ENCODE assay signal across 1 cellular context in the genomic region with DNA sequence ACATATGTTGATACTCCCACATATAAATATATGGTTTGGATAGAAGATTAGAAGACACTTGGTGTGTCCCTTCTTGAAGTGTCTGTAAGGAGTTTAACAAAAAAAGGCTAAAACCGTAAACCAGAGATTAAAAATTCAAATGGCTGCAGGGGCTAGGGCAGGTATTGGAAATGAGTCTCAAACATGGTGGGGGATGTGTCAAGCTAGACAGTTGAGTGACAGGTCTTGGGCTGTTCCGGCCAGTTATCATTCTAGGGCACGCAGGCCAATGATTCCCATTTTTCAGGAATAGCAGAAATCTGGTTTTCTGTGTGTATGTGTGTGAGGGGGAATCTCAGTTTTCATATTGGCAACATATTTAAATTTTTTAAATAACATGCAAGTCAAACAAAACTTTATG.
TF ChIP-seq lines count a peak whose summit lies in the region.

No MANE protein-coding gene starts in this region.

TF ChIP-seq in K562, 482 proteins besides CTCF, POLR2A, EP300 and RAD21 (continued from another document and continues in another):
- TF ChIP-seq, protein P1, sequence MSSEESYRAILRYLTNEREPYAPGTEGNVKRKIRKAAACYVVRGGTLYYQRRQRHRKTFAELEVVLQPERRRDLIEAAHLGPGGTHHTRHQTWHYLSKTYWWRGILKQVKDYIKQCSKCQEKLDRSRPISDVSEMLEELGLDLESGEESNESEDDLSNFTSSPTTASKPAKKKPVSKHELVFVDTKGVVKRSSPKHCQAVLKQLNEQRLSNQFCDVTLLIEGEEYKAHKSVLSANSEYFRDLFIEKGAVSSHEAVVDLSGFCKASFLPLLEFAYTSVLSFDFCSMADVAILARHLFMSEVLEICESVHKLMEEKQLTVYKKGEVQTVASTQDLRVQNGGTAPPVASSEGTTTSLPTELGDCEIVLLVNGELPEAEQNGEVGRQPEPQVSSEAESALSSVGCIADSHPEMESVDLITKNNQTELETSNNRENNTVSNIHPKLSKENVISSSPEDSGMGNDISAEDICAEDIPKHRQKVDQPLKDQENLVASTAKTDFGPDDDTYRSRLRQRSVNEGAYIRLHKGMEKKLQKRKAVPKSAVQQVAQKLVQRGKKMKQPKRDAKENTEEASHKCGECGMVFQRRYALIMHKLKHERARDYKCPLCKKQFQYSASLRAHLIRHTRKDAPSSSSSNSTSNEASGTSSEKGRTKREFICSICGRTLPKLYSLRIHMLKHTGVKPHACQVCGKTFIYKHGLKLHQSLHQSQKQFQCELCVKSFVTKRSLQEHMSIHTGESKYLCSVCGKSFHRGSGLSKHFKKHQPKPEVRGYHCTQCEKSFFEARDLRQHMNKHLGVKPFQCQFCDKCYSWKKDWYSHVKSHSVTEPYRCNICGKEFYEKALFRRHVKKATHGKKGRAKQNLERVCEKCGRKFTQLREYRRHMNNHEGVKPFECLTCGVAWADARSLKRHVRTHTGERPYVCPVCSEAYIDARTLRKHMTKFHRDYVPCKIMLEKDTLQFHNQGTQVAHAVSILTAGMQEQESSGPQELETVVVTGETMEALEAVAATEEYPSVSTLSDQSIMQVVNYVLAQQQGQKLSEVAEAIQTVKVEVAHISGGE (CRISPR knock-in tag; IDR thresholded peaks at IDR 0.05), result no peak
- TF ChIP-seq CREBBP (IDR thresholded peaks at IDR 0.05; ENCODE audit: low read depth, low read length) (no peak), GATAD2B (IDR thresholded peaks at IDR 0.05; ENCODE audit: borderline replicate concordance) (no peak), YY1 (IDR thresholded peaks at IDR 0.05; ENCODE audit: borderline replicate concordance in 1 of 3, control insufficient read depth in 1 of 3, extremely low read depth in 1 of 3, insufficient read depth in 3 of 3, insufficient read length in 1 of 3, insufficient replicate concordance in 2 of 3, low read depth in 1 of 3, low read length in 2 of 3) (no peak), KLF6 (CRISPR knock-in tag; IDR thresholded peaks at IDR 0.05; ENCODE audit: borderline replicate concordance) (no peak), ELF2 (CRISPR knock-in tag; IDR thresholded peaks at IDR 0.05) (no peak), SP1 (CRISPR knock-in tag; IDR thresholded peaks at IDR 0.05) (no peak), ZNF124 (CRISPR knock-in tag; IDR thresholded peaks at IDR 0.05) (no peak), KAT2B (IDR thresholded peaks at IDR 0.05; ENCODE audit: low read depth, low read length) (no peak), ZNF584 (CRISPR knock-in tag; IDR thresholded peaks at IDR 0.05; ENCODE audit: low read depth) (no peak), ZFP1 (CRISPR knock-in tag; IDR thresholded peaks at IDR 0.05) (no peak), MIER1 (IDR thresholded peaks at IDR 0.05; ENCODE audit: low read depth) (no peak), ZNF408 (CRISPR knock-in tag; IDR thresholded peaks at IDR 0.05; ENCODE audit: low read depth) (no peak), SRSF9 (IDR thresholded peaks at IDR 0.05; ENCODE audit: borderline replicate concordance, low read depth, low read length) (no peak), ZNF134 (CRISPR knock-in tag; conservative IDR thresholded peaks at IDR 0.05) (no peak), ZNF3 (CRISPR knock-in tag; IDR thresholded peaks at IDR 0.05) (no peak), ZEB2 (IDR thresholded peaks at IDR 0.05) (no peak), MTA1 (IDR thresholded peaks at IDR 0.05; ENCODE audit: borderline replicate concordance) (no peak), CBFB (CRISPR knock-in tag; IDR thresholded peaks at IDR 0.05) (no peak), RAD51 (IDR thresholded peaks at IDR 0.05; ENCODE audit: borderline replicate concordance, low read depth) (no peak), PTRF (tag; IDR thresholded peaks at IDR 0.05) (peak; percentile 53; the same call in 1 of the 2 replicates), SLC30A9 (CRISPR knock-in tag; IDR thresholded peaks at IDR 0.05) (no peak), ZNF561 (CRISPR knock-in tag; conservative IDR thresholded peaks at IDR 0.05) (no peak), HIVEP1 (CRISPR knock-in tag; IDR thresholded peaks at IDR 0.05) (no peak), SMARCB1 (IDR thresholded peaks at IDR 0.05; ENCODE audit: insufficient read length, low read depth) (no peak), CTBP1 (IDR thresholded peaks at IDR 0.05; ENCODE audit: borderline replicate concordance) (no peak), GATA2 (CRISPR knock-in tag; IDR thresholded peaks at IDR 0.05) (no peak), HDAC3 (IDR thresholded peaks at IDR 0.05; ENCODE audit: borderline replicate concordance, partially characterized antibody) (no peak), SRSF3 (IDR thresholded peaks at IDR 0.05; ENCODE audit: insufficient read depth, low read length) (no peak), SNRNP70 (optimal IDR thresholded peaks at IDR 0.05; ENCODE audit: low read depth, low read length) (no peak), IFI16 (CRISPR knock-in tag; IDR thresholded peaks at IDR 0.05) (no peak), RHOXF2B (CRISPR knock-in tag; conservative IDR thresholded peaks at IDR 0.05) (no peak), ERF (CRISPR knock-in tag; IDR thresholded peaks at IDR 0.05) (no peak), ZNF146 (CRISPR knock-in tag; IDR thresholded peaks at IDR 0.05; ENCODE audit: unreplicated experiment) (no peak)
- TF ChIP-seq, protein P2, sequence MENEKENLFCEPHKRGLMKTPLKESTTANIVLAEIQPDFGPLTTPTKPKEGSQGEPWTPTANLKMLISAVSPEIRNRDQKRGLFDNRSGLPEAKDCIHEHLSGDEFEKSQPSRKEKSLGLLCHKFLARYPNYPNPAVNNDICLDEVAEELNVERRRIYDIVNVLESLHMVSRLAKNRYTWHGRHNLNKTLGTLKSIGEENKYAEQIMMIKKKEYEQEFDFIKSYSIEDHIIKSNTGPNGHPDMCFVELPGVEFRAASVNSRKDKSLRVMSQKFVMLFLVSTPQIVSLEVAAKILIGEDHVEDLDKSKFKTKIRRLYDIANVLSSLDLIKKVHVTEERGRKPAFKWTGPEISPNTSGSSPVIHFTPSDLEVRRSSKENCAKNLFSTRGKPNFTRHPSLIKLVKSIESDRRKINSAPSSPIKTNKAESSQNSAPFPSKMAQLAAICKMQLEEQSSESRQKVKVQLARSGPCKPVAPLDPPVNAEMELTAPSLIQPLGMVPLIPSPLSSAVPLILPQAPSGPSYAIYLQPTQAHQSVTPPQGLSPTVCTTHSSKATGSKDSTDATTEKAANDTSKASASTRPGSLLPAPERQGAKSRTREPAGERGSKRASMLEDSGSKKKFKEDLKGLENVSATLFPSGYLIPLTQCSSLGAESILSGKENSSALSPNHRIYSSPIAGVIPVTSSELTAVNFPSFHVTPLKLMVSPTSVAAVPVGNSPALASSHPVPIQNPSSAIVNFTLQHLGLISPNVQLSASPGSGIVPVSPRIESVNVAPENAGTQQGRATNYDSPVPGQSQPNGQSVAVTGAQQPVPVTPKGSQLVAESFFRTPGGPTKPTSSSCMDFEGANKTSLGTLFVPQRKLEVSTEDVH (IDR thresholded peaks at IDR 0.05; ENCODE audit: low read depth, partially characterized antibody), result no peak
- TF ChIP-seq, protein P3, sequence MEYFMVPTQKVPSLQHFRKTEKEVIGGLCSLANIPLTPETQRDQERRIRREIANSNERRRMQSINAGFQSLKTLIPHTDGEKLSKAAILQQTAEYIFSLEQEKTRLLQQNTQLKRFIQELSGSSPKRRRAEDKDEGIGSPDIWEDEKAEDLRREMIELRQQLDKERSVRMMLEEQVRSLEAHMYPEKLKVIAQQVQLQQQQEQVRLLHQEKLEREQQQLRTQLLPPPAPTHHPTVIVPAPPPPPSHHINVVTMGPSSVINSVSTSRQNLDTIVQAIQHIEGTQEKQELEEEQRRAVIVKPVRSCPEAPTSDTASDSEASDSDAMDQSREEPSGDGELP (CRISPR knock-in tag; IDR thresholded peaks at IDR 0.05; ENCODE audit: borderline replicate concordance), result no peak
- TF ChIP-seq, protein P4, sequence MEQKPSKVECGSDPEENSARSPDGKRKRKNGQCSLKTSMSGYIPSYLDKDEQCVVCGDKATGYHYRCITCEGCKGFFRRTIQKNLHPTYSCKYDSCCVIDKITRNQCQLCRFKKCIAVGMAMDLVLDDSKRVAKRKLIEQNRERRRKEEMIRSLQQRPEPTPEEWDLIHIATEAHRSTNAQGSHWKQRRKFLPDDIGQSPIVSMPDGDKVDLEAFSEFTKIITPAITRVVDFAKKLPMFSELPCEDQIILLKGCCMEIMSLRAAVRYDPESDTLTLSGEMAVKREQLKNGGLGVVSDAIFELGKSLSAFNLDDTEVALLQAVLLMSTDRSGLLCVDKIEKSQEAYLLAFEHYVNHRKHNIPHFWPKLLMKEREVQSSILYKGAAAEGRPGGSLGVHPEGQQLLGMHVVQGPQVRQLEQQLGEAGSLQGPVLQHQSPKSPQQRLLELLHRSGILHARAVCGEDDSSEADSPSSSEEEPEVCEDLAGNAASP (IDR thresholded peaks at IDR 0.05), result no peak
- TF ChIP-seq, protein P5, sequence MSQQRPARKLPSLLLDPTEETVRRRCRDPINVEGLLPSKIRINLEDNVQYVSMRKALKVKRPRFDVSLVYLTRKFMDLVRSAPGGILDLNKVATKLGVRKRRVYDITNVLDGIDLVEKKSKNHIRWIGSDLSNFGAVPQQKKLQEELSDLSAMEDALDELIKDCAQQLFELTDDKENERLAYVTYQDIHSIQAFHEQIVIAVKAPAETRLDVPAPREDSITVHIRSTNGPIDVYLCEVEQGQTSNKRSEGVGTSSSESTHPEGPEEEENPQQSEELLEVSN (IDR thresholded peaks at IDR 0.05; ENCODE audit: borderline replicate concordance in 1 of 2, extremely low read depth in 1 of 2, insufficient read depth in 1 of 2, insufficient read length in 1 of 2, low read depth in 1 of 2, low read length in 1 of 2, poor library complexity in 1 of 2, severe bottlenecking in 1 of 2), result no peak
- TF ChIP-seq, protein P6, sequence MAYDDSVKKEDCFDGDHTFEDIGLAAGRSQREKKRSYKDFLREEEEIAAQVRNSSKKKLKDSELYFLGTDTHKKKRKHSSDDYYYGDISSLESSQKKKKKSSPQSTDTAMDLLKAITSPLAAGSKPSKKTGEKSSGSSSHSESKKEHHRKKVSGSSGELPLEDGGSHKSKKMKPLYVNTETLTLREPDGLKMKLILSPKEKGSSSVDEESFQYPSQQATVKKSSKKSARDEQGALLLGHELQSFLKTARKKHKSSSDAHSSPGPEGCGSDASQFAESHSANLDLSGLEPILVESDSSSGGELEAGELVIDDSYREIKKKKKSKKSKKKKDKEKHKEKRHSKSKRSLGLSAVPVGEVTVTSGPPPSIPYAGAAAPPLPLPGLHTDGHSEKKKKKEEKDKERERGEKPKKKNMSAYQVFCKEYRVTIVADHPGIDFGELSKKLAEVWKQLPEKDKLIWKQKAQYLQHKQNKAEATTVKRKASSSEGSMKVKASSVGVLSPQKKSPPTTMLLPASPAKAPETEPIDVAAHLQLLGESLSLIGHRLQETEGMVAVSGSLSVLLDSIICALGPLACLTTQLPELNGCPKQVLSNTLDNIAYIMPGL (CRISPR knock-in tag; IDR thresholded peaks at IDR 0.05), result no peak
- TF ChIP-seq, protein P7, sequence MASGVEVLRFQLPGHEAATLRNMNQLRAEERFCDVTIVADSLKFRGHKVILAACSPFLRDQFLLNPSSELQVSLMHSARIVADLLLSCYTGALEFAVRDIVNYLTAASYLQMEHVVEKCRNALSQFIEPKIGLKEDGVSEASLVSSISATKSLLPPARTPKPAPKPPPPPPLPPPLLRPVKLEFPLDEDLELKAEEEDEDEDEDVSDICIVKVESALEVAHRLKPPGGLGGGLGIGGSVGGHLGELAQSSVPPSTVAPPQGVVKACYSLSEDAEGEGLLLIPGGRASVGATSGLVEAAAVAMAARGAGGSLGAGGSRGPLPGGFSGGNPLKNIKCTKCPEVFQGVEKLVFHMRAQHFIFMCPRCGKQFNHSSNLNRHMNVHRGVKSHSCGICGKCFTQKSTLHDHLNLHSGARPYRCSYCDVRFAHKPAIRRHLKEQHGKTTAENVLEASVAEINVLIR (CRISPR knock-in tag; IDR thresholded peaks at IDR 0.05), result no peak
- TF ChIP-seq, protein P8, sequence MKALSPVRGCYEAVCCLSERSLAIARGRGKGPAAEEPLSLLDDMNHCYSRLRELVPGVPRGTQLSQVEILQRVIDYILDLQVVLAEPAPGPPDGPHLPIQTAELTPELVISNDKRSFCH (CRISPR knock-in tag; IDR thresholded peaks at IDR 0.05), result no peak
- TF ChIP-seq, protein P8 (tag; IDR thresholded peaks at IDR 0.05), result no peak
- TF ChIP-seq, protein P9, sequence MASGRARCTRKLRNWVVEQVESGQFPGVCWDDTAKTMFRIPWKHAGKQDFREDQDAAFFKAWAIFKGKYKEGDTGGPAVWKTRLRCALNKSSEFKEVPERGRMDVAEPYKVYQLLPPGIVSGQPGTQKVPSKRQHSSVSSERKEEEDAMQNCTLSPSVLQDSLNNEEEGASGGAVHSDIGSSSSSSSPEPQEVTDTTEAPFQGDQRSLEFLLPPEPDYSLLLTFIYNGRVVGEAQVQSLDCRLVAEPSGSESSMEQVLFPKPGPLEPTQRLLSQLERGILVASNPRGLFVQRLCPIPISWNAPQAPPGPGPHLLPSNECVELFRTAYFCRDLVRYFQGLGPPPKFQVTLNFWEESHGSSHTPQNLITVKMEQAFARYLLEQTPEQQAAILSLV (tag; IDR thresholded peaks at IDR 0.05), result 0 out of 2 replicates have a peak, but pooled peaks have one; percentile 42
- TF ChIP-seq, protein P10, sequence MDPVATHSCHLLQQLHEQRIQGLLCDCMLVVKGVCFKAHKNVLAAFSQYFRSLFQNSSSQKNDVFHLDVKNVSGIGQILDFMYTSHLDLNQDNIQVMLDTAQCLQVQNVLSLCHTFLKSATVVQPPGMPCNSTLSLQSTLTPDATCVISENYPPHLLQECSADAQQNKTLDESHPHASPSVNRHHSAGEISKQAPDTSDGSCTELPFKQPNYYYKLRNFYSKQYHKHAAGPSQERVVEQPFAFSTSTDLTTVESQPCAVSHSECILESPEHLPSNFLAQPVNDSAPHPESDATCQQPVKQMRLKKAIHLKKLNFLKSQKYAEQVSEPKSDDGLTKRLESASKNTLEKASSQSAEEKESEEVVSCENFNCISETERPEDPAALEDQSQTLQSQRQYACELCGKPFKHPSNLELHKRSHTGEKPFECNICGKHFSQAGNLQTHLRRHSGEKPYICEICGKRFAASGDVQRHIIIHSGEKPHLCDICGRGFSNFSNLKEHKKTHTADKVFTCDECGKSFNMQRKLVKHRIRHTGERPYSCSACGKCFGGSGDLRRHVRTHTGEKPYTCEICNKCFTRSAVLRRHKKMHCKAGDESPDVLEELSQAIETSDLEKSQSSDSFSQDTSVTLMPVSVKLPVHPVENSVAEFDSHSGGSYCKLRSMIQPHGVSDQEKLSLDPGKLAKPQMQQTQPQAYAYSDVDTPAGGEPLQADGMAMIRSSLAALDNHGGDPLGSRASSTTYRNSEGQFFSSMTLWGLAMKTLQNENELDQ (CRISPR knock-in tag; IDR thresholded peaks at IDR 0.05; ENCODE audit: borderline replicate concordance), result no peak
- TF ChIP-seq, protein P11, sequence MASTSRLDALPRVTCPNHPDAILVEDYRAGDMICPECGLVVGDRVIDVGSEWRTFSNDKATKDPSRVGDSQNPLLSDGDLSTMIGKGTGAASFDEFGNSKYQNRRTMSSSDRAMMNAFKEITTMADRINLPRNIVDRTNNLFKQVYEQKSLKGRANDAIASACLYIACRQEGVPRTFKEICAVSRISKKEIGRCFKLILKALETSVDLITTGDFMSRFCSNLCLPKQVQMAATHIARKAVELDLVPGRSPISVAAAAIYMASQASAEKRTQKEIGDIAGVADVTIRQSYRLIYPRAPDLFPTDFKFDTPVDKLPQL (IDR thresholded peaks at IDR 0.05; ENCODE audit: extremely low read depth, insufficient read length), result no peak
